30 cellular contexts compared by ENCODE assay signal in genomic region chr12:42118136-42118879, GRCh38. TPM values are rescaled to one million over a fixed set of nuclear protein-coding genes. Genes with fewer than 3 reads are reported as not detected.
DNase-seq lines count a peak whose midpoint lies in the region; ATAC-seq, FAIRE-seq and TF ChIP-seq lines count a peak whose summit lies in the region.
"Had no signal": no experiment of that assay in that cellular context is flagged by ENCODE, and none has a peak within 500 bp of the region (broad histone marks: within the 10 kb centered on the region; RNA-seq: fewer than 3 reads in every experiment).

No MANE protein-coding gene starts in this region.

- no TSS peak for BruUV-seq in IMR-90 (replicated peaks; lab: Mats Ljungman, UMichigan)

- H3K27ac ChIP-seq in CD4-positive, alpha-beta T cell (ENCODE audit: low read depth, low read length) = no peak overlapping the region
- H3K27ac ChIP-seq in IMR-90 (ENCODE audit: insufficient read depth, low read length) (peak overlapping the region; percentile 89; the same call in 1 of the 2 replicates), osteoblast (ENCODE audit: low read depth, low read length) (peak overlapping the region; percentile 76), small intestine (ENCODE audit: low read depth in 1 of 2, low read length in 1 of 2) (no peak overlapping the region)
- H3K27ac ChIP-seq: coronary artery, heart right ventricle, right atrium auricular region had no signal

- CTCF ChIA-PET in CD4-positive, alpha-beta T cell (lab: Charles Lee) = interaction anchor here (1.1 kb wide), 1 partner anchor 10 kb away, joined by 3 read pairs; no protein-coding TSS in a partner anchor
- CTCF ChIA-PET in IMR-90 (lab: Yijun Ruan, JAX) = no interaction called here

- H2BK15ac ChIP-seq in IMR-90 (ENCODE audit: low read depth, low read length) = peak overlapping the region; percentile 92; the same call in 1 of the 3 replicates

- H2AK5ac ChIP-seq in IMR-90 (ENCODE audit: low read depth, low read length) = peak overlapping the region; percentile 93

- H2BK120ac ChIP-seq in IMR-90 (ENCODE audit: low read depth, low read length) = peak overlapping the region; percentile 92

- dilution Hi-C loops in IMR-90 (cut with HindIII; ENCODE audit: low sequenced_read_pairs, unreplicated experiment) = no loop called here

- H2BK20ac ChIP-seq in IMR-90 (ENCODE audit: low read depth, low read length) = peak overlapping the region; percentile 93

- H3K56ac ChIP-seq in IMR-90 (ENCODE audit: extremely low read depth, insufficient read depth, low read length) = peak overlapping the region; percentile 78

- H3K4me1 ChIP-seq in IMR-90 (ENCODE audit: control insufficient read depth, insufficient read depth, low read length) (peaks cover 3% of the 10 kb centered on the region; the same call in 1 of the 2 replicates), osteoblast (ENCODE audit: insufficient read depth, low read length) (peaks cover 9% of the 10 kb centered on the region), small intestine (ENCODE audit: control insufficient read depth in 2 of 2, insufficient read depth in 1 of 2, low read depth in 1 of 2, low read length in 1 of 2) (no peaks in the 10 kb centered on the region)
- H3K4me1 ChIP-seq: right atrium auricular region had no signal

- peak overlapping the region; percentile 88 for H3K4ac ChIP-seq in IMR-90 (ENCODE audit: low read depth, low read length)

- TF ChIP-seq POLR2A in IMR-90 (IDR thresholded peaks at IDR 0.05; ENCODE audit: low read depth, low read length) = no peak

- no peak overlapping the region for H2AK9ac ChIP-seq in IMR-90 (replicated peaks; ENCODE audit: low read depth, low read length, poor library complexity)

- peaks cover 36% of the 10 kb centered on the region for H3K79me2 ChIP-seq in osteoblast (ENCODE audit: insufficient read depth, low read length)

- H2BK5ac ChIP-seq in IMR-90 (ENCODE audit: low read depth, low read length, poor library complexity, severe bottlenecking) = peak overlapping the region; percentile 84

- intact Hi-C loops in CD4-positive, alpha-beta T cell (cut with DNase I, micrococcal nuclease) = no loop called here
- intact Hi-C loops in IMR-90 (cut with micrococcal nuclease) = loop anchor here (5.0 kb wide), 1 partner anchor 1171 kb away; no protein-coding TSS in a partner anchor

- H2AFZ ChIP-seq in IMR-90 (replicated peaks; ENCODE audit: low read length, poor library complexity) (no peak overlapping the region), osteoblast (ENCODE audit: low read length) (peak overlapping the region; percentile 66)

- no peaks in the 10 kb centered on the region for H3K27me3 ChIP-seq in CD4-positive, alpha-beta T cell (ENCODE audit: control insufficient read depth, insufficient read depth, low read length)
- H3K27me3 ChIP-seq in IMR-90 (ENCODE audit: control insufficient read depth, insufficient read depth, low read length) (no peaks in the 10 kb centered on the region), osteoblast (ENCODE audit: insufficient read depth, low read length) (no peaks in the 10 kb centered on the region), small intestine (ENCODE audit: control insufficient read depth in 2 of 2, insufficient read depth in 2 of 2, low read length in 2 of 2) (no peaks in the 10 kb centered on the region)
- H3K27me3 ChIP-seq: heart right ventricle, right atrium auricular region had no signal

- H3K14ac ChIP-seq in IMR-90 (replicated peaks; ENCODE audit: low read depth, low read length) = peak overlapping the region; percentile 42

- peak overlapping the region; percentile 80 to 98 for H4K8ac ChIP-seq in IMR-90 (ENCODE audit: low read depth in 2 of 2, low read length in 2 of 2)

- peak overlapping the region; percentile 78; the same call in 1 of the 2 replicates for H3K18ac ChIP-seq in IMR-90 (ENCODE audit: low read depth, low read length)

- H3K9me1 ChIP-seq in IMR-90 (ENCODE audit: insufficient read depth, low read length) = no peaks in the 10 kb centered on the region

- H3K79me1 ChIP-seq in IMR-90 (ENCODE audit: low read depth in 1 of 2, low read length in 2 of 2) = peaks cover 12 to 16% of the 10 kb centered on the region in 2 experiments; a peak in 3 of 4 replicates

- ATAC-seq in CD4-positive, alpha-beta T cell (ENCODE audit: poor library complexity) = no peak
- ATAC-seq in IMR-90 (ENCODE audit: low read depth) = peak; percentile 50
- no peak for ATAC-seq in HG03095 (IDR thresholded peaks at IDR 0.05; ENCODE audit: unreplicated experiment)
- ATAC-seq: heart right ventricle had no signal

- no peak for FAIRE-seq in small intestine (lab: Jason Lieb, UNC)
- FAIRE-seq: HTR-8/SVneo had no signal

- no peaks in the 10 kb centered on the region for H3K36me3 ChIP-seq in IMR-90 (ENCODE audit: control insufficient read depth, insufficient read depth, low read length)
- H3K36me3 ChIP-seq in osteoblast (ENCODE audit: insufficient read depth, low read length) = no peaks in the 10 kb centered on the region
- peaks cover 0 to 3% of the 10 kb centered on the region in 2 donors for H3K36me3 ChIP-seq in small intestine (ENCODE audit: control insufficient read depth in 2 of 2, insufficient read depth in 2 of 2, low read length in 2 of 2)
- H3K36me3 ChIP-seq: right atrium auricular region had no signal

- H3K4me2 ChIP-seq in IMR-90 (ENCODE audit: low read depth, low read length) (peak overlapping the region; percentile 0; the same call in 1 of the 2 replicates), osteoblast (ENCODE audit: insufficient read depth, low read length) (no peak overlapping the region)

- no peak for TF ChIP-seq RAD21 in IMR-90 (IDR thresholded peaks at IDR 0.05; ENCODE audit: low read length)

- H3K27me3 Mint-ChIP-seq in CD4-positive, alpha-beta T cell = no peaks in the 10 kb centered on the region
- H3K27me3 Mint-ChIP-seq: activated T-cell treated with anti-CD3 and anti-CD28 coated beads, Interleukin-2, amount 50 U/mL, for 24 hours; CD4-positive, alpha-beta memory T cell; type B pancreatic cell had no signal

- no peaks in the 10 kb centered on the region for H3K9me3 ChIP-seq in CD4-positive, alpha-beta T cell (ENCODE audit: control insufficient read depth, low read length)
- no peaks in the 10 kb centered on the region for H3K9me3 ChIP-seq in IMR-90 (ENCODE audit: control insufficient read depth, insufficient read depth, low read length)
- no peaks in the 10 kb centered on the region for H3K9me3 ChIP-seq in osteoblast (ENCODE audit: low read depth, low read length)
- no peaks in the 10 kb centered on the region for H3K9me3 ChIP-seq in small intestine (ENCODE audit: control insufficient read depth, low read depth)
- H3K9me3 ChIP-seq: heart right ventricle, right atrium auricular region had no signal

- H3K4me3 Mint-ChIP-seq in CD4-positive, alpha-beta T cell = no peak overlapping the region
- H3K4me3 Mint-ChIP-seq: activated T-cell treated with anti-CD3 and anti-CD28 coated beads, Interleukin-2, amount 50 U/mL, for 24 hours; CD4-positive, alpha-beta memory T cell; H9; neural crest cell; type B pancreatic cell had no signal

- no peak overlapping the region for H3K9ac ChIP-seq in IMR-90 (ENCODE audit: low read depth, low read length)

- no peaks in the 10 kb centered on the region for H4K20me1 ChIP-seq in IMR-90 (ENCODE audit: insufficient read depth, low read length)
- H4K20me1 ChIP-seq in osteoblast (ENCODE audit: insufficient read depth, low read length) = peaks cover 3% of the 10 kb centered on the region

- WGBS in IMR-90 (ENCODE audit: extremely low coverage in 2 of 2, insufficient read length in 1 of 2), 2 experiments = no CpG with 5 or more reads among the region's 5 CpGs
- WGBS in small intestine, 3 donors = 74 to 85% (median 79%) methylated on average over 5 of the region's 5 CpGs

- H3K4me3 ChIP-seq in IMR-90 (ENCODE audit: insufficient read depth, low read depth, low read length) (no peak overlapping the region), astrocyte of the spinal cord (ENCODE audit: low read depth, low read length) (no peak overlapping the region), osteoblast (ENCODE audit: insufficient read depth, low read length) (no peak overlapping the region), small intestine (ENCODE audit: low read depth in 1 of 2, low read length in 2 of 2) (no peak overlapping the region)
- H3K4me3 ChIP-seq: coronary artery, heart right ventricle, lung, right atrium auricular region had no signal

- peaks cover 47% of the 10 kb centered on the region for H3K36me3 Mint-ChIP-seq in CD4-positive, alpha-beta T cell (ENCODE audit: low read depth)

- POLR2A ChIA-PET in CD4-positive, alpha-beta T cell (lab: Charles Lee) = no interaction called here
- POLR2A ChIA-PET in IMR-90 (lab: Charles Lee; ENCODE audit: unreplicated experiment) = no interaction called here

- peak overlapping the region; percentile 82 for H4K91ac ChIP-seq in IMR-90 (ENCODE audit: insufficient read depth, low read depth, low read length)

- DNase-seq in CD4-positive, alpha-beta T cell = no peak
- peak; percentile 62 for DNase-seq in IMR-90
- DNase-seq in astrocyte of the spinal cord (ENCODE audit: low read depth, low spot score) = peak; percentile 28
- DNase-seq in osteoblast (ENCODE audit: insufficient read length, low spot score, missing footprints) = peak; percentile 38
- DNase-seq in small intestine = no peak
- DNase-seq in GM20000 (ENCODE audit: low spot score) = no peak
- DNase-seq: activated CD4-positive, alpha-beta T cell treated with anti-CD3 and anti-CD28 coated beads for 4 hours; activated naive CD4-positive, alpha-beta T cell treated with anti-CD3 and anti-CD28 coated beads, Interleukin-2, amount 50 U/mL, for 16 hours; activated T-cell treated with anti-CD3 and anti-CD28 coated beads, Interleukin-2, amount 50 U/mL, for 24 hours; CD4-positive, alpha-beta memory T cell; effector memory CD4-positive, alpha-beta T cell; erythroblast; foreskin melanocyte; H9; heart right ventricle; KG1; NCI-H1048; NCI-H1694 treated with DMSO at 0.1 percent for 48 hours; NCI-H2171 treated with DMSO at 0.1 percent for 48 hours; NCI-H510A treated with DMSO at 0.1 percent for 48 hours; Right ventricle myocardium superior; stimulated activated CD4-positive, alpha-beta T cell treated with anti-CD3 and anti-CD28 coated beads, Interleukin-2, amount 100 ng/mL, for 48 hours; substantia nigra had no signal

- H3K23ac ChIP-seq in IMR-90 (ENCODE audit: low read depth, low read length) = peak overlapping the region; percentile 69; the same call in 1 of the 2 replicates

- in situ Hi-C loops in IMR-90 (cut with MboI; ENCODE audit: low sequenced_read_pairs) (no loop called here), astrocyte of the spinal cord (cut with HindIII; ENCODE audit: low sequenced_read_pairs) (no loop called here)

- no peaks in the 10 kb centered on the region for H3K9me3 Mint-ChIP-seq in CD4-positive, alpha-beta T cell

- H3K4me1 Mint-ChIP-seq in CD4-positive, alpha-beta T cell (ENCODE audit: low read depth) = peaks cover 15% of the 10 kb centered on the region
- H3K4me1 Mint-ChIP-seq: H9, neural crest cell had no signal

- H4K5ac ChIP-seq in IMR-90 (ENCODE audit: low read depth, low read length) = no peak overlapping the region; the same call in 1 of the 2 replicates

- no peak for TF ChIP-seq CTCF in CD4-positive, alpha-beta T cell (IDR thresholded peaks at IDR 0.05)
- TF ChIP-seq CTCF in IMR-90 (conservative IDR thresholded peaks at IDR 0.05; ENCODE audit: low read depth, low read length) (no peak), astrocyte of the spinal cord (IDR thresholded peaks at IDR 0.05; ENCODE audit: low read depth, low read length) (no peak), osteoblast (IDR thresholded peaks at IDR 0.05; ENCODE audit: extremely low read depth, low read depth, low read length) (no peak), GM20000 (IDR thresholded peaks at IDR 0.05; ENCODE audit: extremely low read depth, missing control alignments) (no peak)

- H3K27ac Mint-ChIP-seq in CD4-positive, alpha-beta T cell = peak overlapping the region; percentile 27
- H3K27ac Mint-ChIP-seq: activated T-cell treated with anti-CD3 and anti-CD28 coated beads, Interleukin-2, amount 50 U/mL, for 24 hours; H9; type B pancreatic cell had no signal

RNA-seq across cellular contexts. Expression of gene GXYLT1, which starts 26.4 kb away (rescaled TPM):
- total RNA-seq in CD4-positive, alpha-beta T cell = 1 to 10 TPM; 8.0 to 8.2 TPM
- total RNA-seq in IMR-90 (2012; rRNA removed) = 8.6 and 18.1 TPM in 2 replicates
- polyA plus RNA-seq in IMR-90 (2012; rRNA removed) = 6.4 and 8.5 TPM in 2 replicates
- 1.6 and 2.1 TPM in 2 replicates for polyA plus RNA-seq in IMR-90 (2012; cell fraction: cytosol; rRNA removed)
- 1.2 and 4.1 TPM in 2 replicates for polyA plus RNA-seq in IMR-90 (2012; cell fraction: nucleus; rRNA removed; ENCODE audit: low replicate concordance)
- total RNA-seq in osteoblast = 7.6 and 11.8 TPM in 2 replicates
- polyA plus RNA-seq in small intestine = 1 to 10 TPM; 1.8 to 3.4 (median 1.9) TPM

Comparison
In these comparisons a context has a peak if more than half of its experiments do, and no peak if none do; other contexts are left out.
1. DNase-seq: peak in IMR-90 (single experiment), astrocyte of the spinal cord (single experiment) and osteoblast (single experiment); none in CD4-positive, alpha-beta T cell (0 of 10), small intestine (single experiment) and GM20000 (single experiment).
2. H3K27ac ChIP-seq: peak in IMR-90 (single experiment) and osteoblast (single experiment); none in CD4-positive, alpha-beta T cell (single experiment) and small intestine (0 of 2).